In the genomic region with DNA sequence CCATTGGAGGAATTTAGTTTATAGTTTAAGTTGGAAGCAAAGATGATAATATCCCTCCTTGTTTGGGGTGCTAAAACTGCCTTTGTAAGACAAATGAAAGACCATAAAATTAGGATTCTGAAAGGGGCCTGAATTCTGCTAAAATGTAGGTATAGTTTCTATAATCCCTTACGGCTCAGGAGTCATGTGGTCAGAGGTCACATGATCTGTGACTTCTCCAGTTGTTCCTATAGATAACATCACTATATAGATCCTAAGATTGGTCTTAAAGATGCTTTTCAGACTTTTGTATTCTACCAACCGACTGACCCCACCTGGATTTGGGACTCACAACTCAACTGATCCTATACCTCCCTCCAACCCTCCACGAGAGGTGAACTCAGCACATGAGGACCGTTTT, we compare ENCODE assay signal across 40 cellular contexts. TPM values are rescaled to one million over a fixed set of nuclear protein-coding genes. Genes with fewer than 3 reads are reported as not detected.
"Had no signal": no experiment of that assay in that cellular context is flagged by ENCODE, and none has a peak within 500 bp of the region (broad histone marks: within the 10 kb centered on the region; RNA-seq: fewer than 3 reads in every experiment).

No MANE protein-coding gene starts in this region.

- H3K36me3 Mint-ChIP-seq: activated naive CD4-positive, alpha-beta T cell treated with anti-CD3 and anti-CD28 coated beads, Interleukin-2, amount 50 U/mL, for 24 hours; activated naive CD8-positive, alpha-beta T cell; brain had no signal

- H3K27ac Mint-ChIP-seq: activated naive CD4-positive, alpha-beta T cell treated with anti-CD3 and anti-CD28 coated beads for 36 hours; activated naive CD4-positive, alpha-beta T cell treated with anti-CD3 and anti-CD28 coated beads, Interleukin-2, amount 10 ng/mL, durations not matched to agents 7 days and 5 days; activated naive CD4-positive, alpha-beta T cell treated with anti-CD3 and anti-CD28 coated beads, Interleukin-2, amount 50 U/mL, for 24 hours; activated naive CD4-positive, alpha-beta T cell treated with anti-CD3 and anti-CD28 coated beads, Interleukin-2, amount 50 U/mL, for 72 hours; activated naive CD8-positive, alpha-beta T cell; activated naive CD8-positive, alpha-beta T cell treated with anti-CD3 and anti-CD28 coated beads for 36 hours; activated naive CD8-positive, alpha-beta T cell treated with anti-CD3 and anti-CD28 coated beads, Interleukin-2, amount 10 ng/mL, durations not matched to agents 7 days and 5 days; activated naive CD8-positive, alpha-beta T cell treated with anti-CD3 and anti-CD28 coated beads, Interleukin-2, amount 50 U/mL, for 24 hours; activated T-cell treated with anti-CD3 and anti-CD28 coated beads, Interleukin-2, amount 50 U/mL, for 24 hours; activated T-cell treated with anti-CD3 and anti-CD28 coated beads, Interleukin-2, amount 50 U/mL, for 72 hours; activated T-helper 1 cell treated with anti-CD3 and anti-CD28 coated beads, Interleukin-12 subunit alpha, Interleukin-12 subunit beta, Interleukin-2, Interleukin-4 antibody, amounts not matched to agents 30 ng/mL and 10 ng/mL and 1 ng/mL, durations not matched to agents 14 hours and 24 hours and 36 hours; activated T-helper 17 cell treated with anti-CD3 and anti-CD28 coated beads, Interleukin-2, amount 50 U/mL, for 72 hours; activated T-helper 2 cell treated with anti-CD3 and anti-CD28 coated beads, Interferon-gamma antibody, Interleukin-2, Interleukin-4, amounts not matched to agents 10 μg/mL and 5 μg/mL and 100 μg/mL, durations not matched to agents 14 hours and 24 hours and 36 hours; brain had no signal

- H3K9me3 ChIP-seq: adrenal gland, body of pancreas, breast epithelium had no signal

- H3K4me1 ChIP-seq: adrenal gland, ascending aorta, body of pancreas, breast epithelium had no signal

- H3K27me3 ChIP-seq: adrenal gland, ascending aorta, body of pancreas, brain microvascular endothelial cell, breast epithelium, cardiac muscle cell had no signal

- H3K4me3 ChIP-seq: adrenal gland, ascending aorta, body of pancreas, breast epithelium, cardiac muscle cell had no signal

- H3K36me3 ChIP-seq: adrenal gland, ascending aorta, brain microvascular endothelial cell, breast epithelium, cardiac muscle cell had no signal

- H3K27me3 Mint-ChIP-seq: activated T-helper 17 cell treated with anti-CD3 and anti-CD28 coated beads, Interleukin-2, amount 50 U/mL, for 72 hours had no signal

- H3K4me1 Mint-ChIP-seq: activated naive CD4-positive, alpha-beta T cell treated with anti-CD3 and anti-CD28 coated beads, Interleukin-2, amount 10 ng/mL, durations not matched to agents 7 days and 5 days; activated naive CD4-positive, alpha-beta T cell treated with anti-CD3 and anti-CD28 coated beads, Interleukin-2, amount 50 U/mL, for 24 hours; activated naive CD8-positive, alpha-beta T cell treated with anti-CD3 and anti-CD28 coated beads for 36 hours; activated naive CD8-positive, alpha-beta T cell treated with anti-CD3 and anti-CD28 coated beads, Interleukin-2, amount 10 ng/mL, durations not matched to agents 7 days and 5 days; activated naive CD8-positive, alpha-beta T cell treated with anti-CD3 and anti-CD28 coated beads, Interleukin-2, amount 50 U/mL, for 24 hours; activated T-helper 17 cell treated with anti-CD3 and anti-CD28 coated beads, Interleukin-2, amount 50 U/mL, for 72 hours; brain; central memory CD8-positive, alpha-beta T cell had no signal

- H3K27ac ChIP-seq: adrenal gland, ascending aorta, body of pancreas, brain microvascular endothelial cell, breast epithelium, cardiac muscle cell had no signal

- H3K4me3 Mint-ChIP-seq: activated naive CD4-positive, alpha-beta T cell treated with anti-CD3 and anti-CD28 coated beads for 36 hours; activated naive CD4-positive, alpha-beta T cell treated with anti-CD3 and anti-CD28 coated beads, Interleukin-2, amount 10 ng/mL, durations not matched to agents 7 days and 5 days; activated naive CD4-positive, alpha-beta T cell treated with anti-CD3 and anti-CD28 coated beads, Interleukin-2, amount 50 U/mL, for 24 hours; activated naive CD8-positive, alpha-beta T cell; activated naive CD8-positive, alpha-beta T cell treated with anti-CD3 and anti-CD28 coated beads for 36 hours; activated naive CD8-positive, alpha-beta T cell treated with anti-CD3 and anti-CD28 coated beads, Interleukin-2, amount 10 ng/mL, durations not matched to agents 7 days and 5 days; activated naive CD8-positive, alpha-beta T cell treated with anti-CD3 and anti-CD28 coated beads, Interleukin-2, amount 50 U/mL, for 24 hours; activated T-cell treated with anti-CD3 and anti-CD28 coated beads, Interleukin-2, amount 50 U/mL, for 24 hours; activated T-cell treated with anti-CD3 and anti-CD28 coated beads, Interleukin-2, amount 50 U/mL, for 4 hours; activated T-cell treated with anti-CD3 and anti-CD28 coated beads, Interleukin-2, amount 50 U/mL, for 72 hours; activated T-helper 1 cell treated with anti-CD3 and anti-CD28 coated beads, Interleukin-12 subunit alpha, Interleukin-12 subunit beta, Interleukin-2, Interleukin-4 antibody, amounts not matched to agents 30 ng/mL and 10 ng/mL and 1 ng/mL, durations not matched to agents 14 hours and 24 hours and 36 hours; activated T-helper 17 cell treated with anti-CD3 and anti-CD28 coated beads, Interleukin-2, amount 50 U/mL, for 72 hours; brain; central memory CD8-positive, alpha-beta T cell had no signal

- H3K9me3 Mint-ChIP-seq: activated naive CD4-positive, alpha-beta T cell treated with anti-CD3 and anti-CD28 coated beads, Interleukin-2, amount 50 U/mL, for 24 hours; activated T-helper 17 cell treated with anti-CD3 and anti-CD28 coated beads, Interleukin-2, amount 50 U/mL, for 72 hours; activated T-helper 2 cell treated with anti-CD3 and anti-CD28 coated beads, Interferon-gamma antibody, Interleukin-2, Interleukin-4, amounts not matched to agents 10 μg/mL and 5 μg/mL and 100 μg/mL, durations not matched to agents 14 hours and 24 hours and 36 hours; central memory CD8-positive, alpha-beta T cell had no signal

- ATAC-seq: activated naive CD4-positive, alpha-beta T cell treated with anti-CD3 and anti-CD28 coated beads, Interleukin-2, amount 50 U/mL, for 72 hours; activated naive CD8-positive, alpha-beta T cell treated with anti-CD3 and anti-CD28 coated beads, Interleukin-2, amount 50 U/mL, for 24 hours; activated T-cell treated with anti-CD3 and anti-CD28 coated beads, Interleukin-2, amount 50 U/mL, for 4 hours; activated T-cell treated with anti-CD3 and anti-CD28 coated beads, Interleukin-2, amount 50 U/mL, for 72 hours; activated T-helper 17 cell treated with anti-CD3 and anti-CD28 coated beads, Interleukin-2, amount 50 U/mL, for 72 hours; body of pancreas had no signal

- DNase-seq: activated effector memory CD4-positive, alpha-beta T cell treated with anti-CD3 and anti-CD28 coated beads, Interleukin-2, amount 50 U/mL, for 16 hours; activated effector memory CD4-positive, alpha-beta T cell treated with Interleukin-2 at 50 U/mL for 16 hours; activated gamma-delta T cell; activated gamma-delta T cell treated with Interleukin-2 at 50 U/mL for 16 hours; activated naive CD4-positive, alpha-beta T cell; activated naive CD4-positive, alpha-beta T cell treated with anti-CD3 and anti-CD28 coated beads for 36 hours; activated naive CD4-positive, alpha-beta T cell treated with anti-CD3 and anti-CD28 coated beads, Interleukin-2, amount 10 ng/mL, durations not matched to agents 7 days and 5 days; activated naive CD4-positive, alpha-beta T cell treated with anti-CD3 and anti-CD28 coated beads, Interleukin-2, amount 50 U/mL, for 16 hours; activated naive CD4-positive, alpha-beta T cell treated with Interleukin-2 at 50 U/mL for 16 hours; activated naive CD8-positive, alpha-beta T cell treated with anti-CD3 and anti-CD28 coated beads for 36 hours; activated naive CD8-positive, alpha-beta T cell treated with anti-CD3 and anti-CD28 coated beads, Interleukin-2, amount 10 ng/mL, durations not matched to agents 7 days and 5 days; activated naive CD8-positive, alpha-beta T cell treated with anti-CD3 and anti-CD28 coated beads, Interleukin-2, amount 50 U/mL, for 24 hours; activated T-cell treated with anti-CD3 and anti-CD28 coated beads, Interleukin-2, amount 50 U/mL, for 1 hour; activated T-cell treated with anti-CD3 and anti-CD28 coated beads, Interleukin-2, amount 50 U/mL, for 24 hours; activated T-cell treated with anti-CD3 and anti-CD28 coated beads, Interleukin-2, amount 50 U/mL, for 4 hours; activated T-cell treated with anti-CD3 and anti-CD28 coated beads, Interleukin-2, amount 50 U/mL, for 48 hours; activated T-cell treated with anti-CD3 and anti-CD28 coated beads, Interleukin-2, amount 50 U/mL, for 72 hours; adrenal gland; amniotic stem cell; amygdala; anterior cingulate cortex; aorta; body of pancreas; brain microvascular endothelial cell; caudate nucleus; central memory CD4-positive, alpha-beta T cell; cerebellar nuclear complex had no signal

- FAIRE-seq: astrocyte, bronchial epithelial cell had no signal

RNA-seq across cellular contexts. Expression of a gene that starts 36.6 kb away (rescaled TPM):
- total RNA-seq: ascending aorta, body of pancreas had no signal
